8 cellular contexts compared by ENCODE assay signal in the genomic region with DNA sequence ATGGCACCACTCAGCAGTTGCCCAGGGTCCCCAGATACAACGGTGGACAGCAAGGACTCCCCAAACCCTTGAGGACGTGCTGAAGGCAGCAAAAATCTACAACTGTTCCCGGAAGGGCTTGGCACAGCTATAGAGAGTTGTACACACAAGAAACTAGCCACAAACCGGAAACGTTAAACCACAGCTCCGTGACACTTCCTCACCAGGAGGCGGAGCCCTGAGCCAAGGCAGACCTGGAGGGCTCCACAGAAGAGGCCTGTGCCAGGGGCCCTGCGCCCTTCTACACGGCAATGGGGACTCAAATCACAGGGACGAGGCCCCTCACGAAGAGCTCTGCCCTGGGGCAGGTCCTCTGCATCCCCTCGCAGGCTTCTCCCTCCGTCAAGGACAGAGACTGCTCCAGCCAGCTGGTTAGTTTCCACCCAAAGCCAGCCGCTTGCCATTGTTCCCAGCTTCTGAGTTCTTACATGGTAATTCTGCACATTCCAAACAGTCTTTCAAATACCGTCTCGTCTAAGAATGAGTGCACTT.
A peak's percentile ranks its signal among the peaks of the same experiment; 100 is the strongest.
DNase-seq lines count a peak whose midpoint lies in the region; ATAC-seq, FAIRE-seq and TF ChIP-seq lines count a peak whose summit lies in the region.

No MANE protein-coding gene starts in this region.

- no peaks in the 10 kb centered on the region for H3K9me3 Mint-ChIP-seq in T-cell

- peaks cover 93% of the 10 kb centered on the region for H3K79me2 ChIP-seq in hepatocyte

- no peaks in the 10 kb centered on the region for H3K36me3 ChIP-seq in hepatocyte (replicated peaks; ENCODE audit: insufficient read depth, low read depth)

- H3K4me2 ChIP-seq in hepatocyte = no peak overlapping the region

- no peaks in the 10 kb centered on the region for H3K9me2 ChIP-seq in hepatocyte (replicated peaks; ENCODE audit: insufficient read depth)

- no peaks in the 10 kb centered on the region for H3K27me3 Mint-ChIP-seq in T-cell

- peak overlapping the region; percentile 98 to 99 for H3K27ac Mint-ChIP-seq in T-cell

- peaks cover 5% of the 10 kb centered on the region for H4K20me1 ChIP-seq in hepatocyte (ENCODE audit: insufficient read depth, poor library complexity, severe bottlenecking)

- H3K9me3 ChIP-seq in hepatocyte (ENCODE audit: low read depth) = no peaks in the 10 kb centered on the region

- 65% methylated on average over 16 of the region's 16 CpGs for WGBS in hepatocyte (ENCODE audit: low lambda C conversion rate, missing lambda C conversion rate)

- POLR2A ChIA-PET in T-cell (lab: Charles Lee) = interaction anchor here (0.6 to 1.4 kb wide), 5 partner anchors 28 to 383 kb away, joined by 3 to 10 read pairs (median 6); a partner anchor contains a TSS

- peak overlapping the region; percentile 60 for H3K27ac ChIP-seq in hepatocyte

- H2AFZ ChIP-seq in hepatocyte = no peak overlapping the region

- H3K36me3 Mint-ChIP-seq in T-cell = peaks cover 10% of the 10 kb centered on the region

- H3K4me1 Mint-ChIP-seq in T-cell = peaks cover 80 to 90% (median 89%) of the 10 kb centered on the region in 3 donors

- H3K4me3 Mint-ChIP-seq in T-cell = peak overlapping the region; percentile 87 to 95 (median 89)

- peak; percentile 7 for TF ChIP-seq CTCF in hepatocyte (IDR thresholded peaks at IDR 0.05; ENCODE audit: poor library complexity)

- CTCF ChIA-PET in T-cell (lab: Charles Lee) = interaction anchor here (0.6 to 2.1 kb wide), 19 partner anchors 8 to 235 kb away, joined by 3 to 16 read pairs (median 4); a partner anchor contains a TSS

- FAIRE-seq in GM19239 (lab: Jason Lieb, UNC) = peak; percentile 97

- ATAC-seq in HG03354 (IDR thresholded peaks at IDR 0.05; ENCODE audit: poor library complexity, severe bottlenecking, unreplicated experiment) (peak; percentile 93), T-cell (replicated peaks in 1 of 4) (peak; percentile 82)

- peak; percentile 85 for DNase-seq in A172 (ENCODE audit: low spot score)
- DNase-seq in GM19239 (ENCODE audit: insufficient read length, low spot score) = peak; percentile 96
- DNase-seq in T-cell = peak; percentile 77 to 96 (median 92)
- DNase-seq in activated naive CD8-positive, alpha-beta T cell treated with anti-CD3 and anti-CD28 coated beads, Interleukin-2, amount 50 U/mL, for 16 hours (ENCODE audit: low read depth, low spot score) = peak; percentile 79
- no peak for DNase-seq in hepatocyte (ENCODE audit: low spot score)
- peak; percentile 86 for DNase-seq in stimulated activated CD4-positive, alpha-beta T cell treated with anti-CD3 and anti-CD28 coated beads, Interleukin-2, amount 100 ng/mL, for 4 hours (ENCODE audit: low read depth)
- DNase-seq in DMS114 treated with DMSO at 0.1 percent for 48 hours (lab: John Stamatoyannopoulos, UW; ENCODE audit: unreplicated experiment) = no peak

- H3K4me3 ChIP-seq in hepatocyte = no peak overlapping the region

- H3K27me3 ChIP-seq in hepatocyte = no peaks in the 10 kb centered on the region

- H3K4me1 ChIP-seq in hepatocyte (ENCODE audit: insufficient read depth) = peaks cover 49% of the 10 kb centered on the region

Comparison
In these comparisons a context has a peak if more than half of its experiments do, and no peak if none do; other contexts are left out.
1. DNase-seq: peak in A172 (single experiment), GM19239 (single experiment), T-cell (34 of 34), activated naive CD8-positive, alpha-beta T cell treated with anti-CD3 and anti-CD28 coated beads, Interleukin-2, amount 50 U/mL, for 16 hours (single experiment) and stimulated activated CD4-positive, alpha-beta T cell treated with anti-CD3 and anti-CD28 coated beads, Interleukin-2, amount 100 ng/mL, for 4 hours (single experiment); none in hepatocyte (single experiment) and DMS114 treated with DMSO at 0.1 percent for 48 hours (single experiment).